In the genomic region with DNA sequence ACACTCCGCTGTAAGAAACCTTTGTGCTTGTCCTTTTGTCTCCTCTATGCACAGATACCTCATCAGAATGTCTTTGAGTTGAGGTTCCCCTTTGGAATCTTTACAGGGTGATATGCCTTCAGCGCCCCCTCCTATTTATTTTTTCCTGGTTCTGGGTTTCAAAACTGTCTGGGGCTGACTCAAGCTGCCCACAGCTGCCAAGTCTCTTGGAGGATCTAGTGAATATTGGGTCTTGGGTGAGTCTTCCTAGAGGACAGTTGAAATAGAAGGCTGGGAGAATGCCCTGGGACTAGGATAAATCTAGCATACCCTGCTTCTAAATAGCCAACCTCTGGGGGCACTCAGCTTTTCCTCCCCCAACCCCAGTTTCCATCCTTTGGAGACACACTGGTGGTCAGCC, we compare ENCODE assay signal across 8 cellular contexts. TPM values are rescaled to one million over a fixed set of nuclear protein-coding genes. Genes with fewer than 3 reads are reported as not detected.
DNase-seq lines count a peak whose midpoint lies in the region; ATAC-seq and TF ChIP-seq lines count a peak whose summit lies in the region.

No MANE protein-coding gene starts in this region.

- ATAC-seq in GM21367 (IDR thresholded peaks at IDR 0.05; ENCODE audit: unreplicated experiment), result no peak
- no peak for ATAC-seq in HG03139 (IDR thresholded peaks at IDR 0.05; ENCODE audit: unreplicated experiment)

- peak overlapping the region; percentile 92 for H3K4me3 ChIP-seq in Jurkat, Clone E6-1 (ENCODE audit: low read length)
- H3K4me3 ChIP-seq in breast epithelium (peak overlapping the region; percentile 77 to 84 (median 81)), mononuclear cell (ENCODE audit: low read length) (peak overlapping the region; percentile 78)

- peak; percentile 59 for DNase-seq in AG20443 (ENCODE audit: low spot score)
- no peak for DNase-seq in Jurkat, Clone E6-1 (ENCODE audit: low read depth, low spot score)
- DNase-seq in breast epithelium (ENCODE audit: low spot score in 2 of 2), result no peak
- DNase-seq in AML-193 (lab: John Stamatoyannopoulos, UW), result no peak
- DNase-seq in NCI-H2171 treated with DMSO at 0.1 percent for 48 hours (lab: John Stamatoyannopoulos, UW), result no peak

- peak overlapping the region; percentile 91 to 98 for H3K27ac ChIP-seq in breast epithelium

- TF ChIP-seq CTCF in breast epithelium (IDR thresholded peaks at IDR 0.05), result no peak

- no peaks in the 10 kb centered on the region for H3K27me3 ChIP-seq in breast epithelium
- H3K27me3 ChIP-seq in mononuclear cell (ENCODE audit: insufficient read depth, low read length), result no peaks in the 10 kb centered on the region

- no peaks in the 10 kb centered on the region for H3K9me3 ChIP-seq in breast epithelium
- no peaks in the 10 kb centered on the region for H3K9me3 ChIP-seq in mononuclear cell (ENCODE audit: low read depth, low read length)

- H3K36me3 ChIP-seq in breast epithelium, result no peaks in the 10 kb centered on the region

- no peak for TF ChIP-seq POLR2A in breast epithelium (IDR thresholded peaks at IDR 0.05)

- intact Hi-C loops in breast epithelium (cut with DNase I; ENCODE audit: low total_unique reads), result no loop called here

- peaks cover 0 to 6% of the 10 kb centered on the region in 2 donors for H3K4me1 ChIP-seq in breast epithelium
- peaks cover 26% of the 10 kb centered on the region for H3K4me1 ChIP-seq in mononuclear cell (ENCODE audit: insufficient read depth, low read length)

RNA-seq across cellular contexts. Expression of a gene that starts 0.9 kb away (rescaled TPM):
- 4.1 TPM for polyA plus RNA-seq in Jurkat, Clone E6-1 (2012; ENCODE audit: insufficient read depth, insufficient read length)
- total RNA-seq in breast epithelium, result 10 to 100 TPM; 11.5 to 22.0 (median 12.8) TPM
- 67.0 TPM for total RNA-seq in mononuclear cell

RNA-seq across cellular contexts. Expression of a gene that starts 7.3 kb away (rescaled TPM):
- polyA plus RNA-seq in Jurkat, Clone E6-1 (2012; ENCODE audit: insufficient read depth, insufficient read length), result not detected
- total RNA-seq in breast epithelium, result 1 to 10 TPM; 4.3 to 9.5 (median 5.4) TPM
- total RNA-seq in mononuclear cell, result 1.7 TPM

RNA-seq across cellular contexts. Expression of a gene that starts 23.7 kb away (rescaled TPM):
- not detected for polyA plus RNA-seq in Jurkat, Clone E6-1 (2012; ENCODE audit: insufficient read depth, insufficient read length)
- total RNA-seq in breast epithelium (1 to 10 TPM; 1.4 to 8.2 (median 4.6) TPM), mononuclear cell (1.9 TPM)
